29 cellular contexts compared by ENCODE assay signal in genomic region chr6:81328700-81329099, GRCh38.
"Had no signal": no experiment of that assay in that cellular context is flagged by ENCODE, and none has a peak within 500 bp of the region (broad histone marks: within the 10 kb centered on the region; RNA-seq: fewer than 3 reads in every experiment).

No MANE protein-coding gene starts in this region.

- ATAC-seq: stimulated activated effector memory CD8-positive, alpha-beta T cell treated with anti-CD3 and anti-CD28 coated beads, Interleukin-12 subunit alpha, Interleukin-12 subunit beta, amount 100 ng/mL, for 72 hours; stimulated activated memory B cell treated with anti-CD40 and anti-IgM and Interleukin-4, amounts not matched to agents 10 μg/mL and 1 μg/mL and 100 μg/mL, for 72 hours; stimulated activated naive B cell treated with anti-CD40 and anti-IgM and Interleukin-4, amounts not matched to agents 10 μg/mL and 1 μg/mL and 100 μg/mL, for 72 hours; stimulated activated naive CD8-positive, alpha-beta T cell treated with anti-CD3 and anti-CD28 coated beads, Interleukin-15, amount 100 ng/mL, for 72 hours; stimulated activated naive CD8-positive, alpha-beta T cell treated with anti-CD3 and anti-CD28 coated beads, Interleukin-15, Interleukin-2, amounts not matched to agents 100 U/mL and 50 U/mL, for 24 hours; upper lobe of right lung had no signal

- H3K27ac ChIP-seq: stomach, suprapubic skin, testis, thoracic aorta, thyroid gland, tibial artery, tibial nerve, transverse colon, upper lobe of left lung, upper lobe of right lung, uterus, vagina had no signal

- H3K27me3 Mint-ChIP-seq: stimulated activated memory B cell treated with anti-CD40 and anti-IgM and Interleukin-4, amounts not matched to agents 10 μg/mL and 1 μg/mL and 100 μg/mL, for 72 hours; stimulated activated naive B cell treated with anti-CD40 and anti-IgM and Interleukin-4, amounts not matched to agents 10 μg/mL and 1 μg/mL and 100 μg/mL, for 72 hours; stimulated activated naive CD8-positive, alpha-beta T cell treated with anti-CD3 and anti-CD28 coated beads, Interleukin-15, amount 100 ng/mL, for 72 hours; stimulated activated naive CD8-positive, alpha-beta T cell treated with anti-CD3 and anti-CD28 coated beads, Interleukin-15, Interleukin-2, amounts not matched to agents 100 ng/mL and 50 ng/mL, for 24 hours; type B pancreatic cell had no signal

- H3K9me3 ChIP-seq: stomach, suprapubic skin, testis, thoracic aorta, thyroid gland, tibial artery, tibial nerve, transverse colon, upper lobe of left lung, upper lobe of right lung, uterus, vagina had no signal

- H3K4me1 Mint-ChIP-seq: stimulated activated effector memory CD8-positive, alpha-beta T cell treated with anti-CD3 and anti-CD28 coated beads, Interleukin-12 subunit alpha, Interleukin-12 subunit beta, amount 100 ng/mL, for 72 hours; stimulated activated memory B cell treated with anti-CD40 and anti-IgM and Interleukin-4, amounts not matched to agents 10 μg/mL and 1 μg/mL and 100 μg/mL, for 72 hours; stimulated activated naive B cell treated with anti-CD40 and anti-IgM and Interleukin-4, amounts not matched to agents 10 μg/mL and 1 μg/mL and 100 μg/mL, for 72 hours; stimulated activated naive CD8-positive, alpha-beta T cell treated with anti-CD3 and anti-CD28 coated beads, Interleukin-15, amount 100 ng/mL, for 72 hours had no signal

- FAIRE-seq: urothelium cell line had no signal

- H3K9me3 Mint-ChIP-seq: type B pancreatic cell had no signal

- H3K4me3 ChIP-seq: stomach, suprapubic skin, testis, thoracic aorta, thyroid gland, tibial artery, tibial nerve, transverse colon, upper lobe of left lung, upper lobe of right lung, uterus, vagina had no signal

- H3K36me3 ChIP-seq: stomach, suprapubic skin, thoracic aorta, thyroid gland, tibial artery, tibial nerve, transverse colon, upper lobe of left lung, upper lobe of right lung, uterus, vagina had no signal

- H3K36me3 Mint-ChIP-seq: stimulated activated effector memory CD8-positive, alpha-beta T cell treated with anti-CD3 and anti-CD28 coated beads, Interleukin-12 subunit alpha, Interleukin-12 subunit beta, amount 100 ng/mL, for 72 hours; stimulated activated memory B cell treated with anti-CD40 and anti-IgM and Interleukin-4, amounts not matched to agents 10 μg/mL and 1 μg/mL and 100 μg/mL, for 72 hours; stimulated activated naive B cell treated with anti-CD40 and anti-IgM and Interleukin-4, amounts not matched to agents 10 μg/mL and 1 μg/mL and 100 μg/mL, for 72 hours; type B pancreatic cell had no signal

- H3K27ac Mint-ChIP-seq: stimulated activated effector memory CD8-positive, alpha-beta T cell treated with anti-CD3 and anti-CD28 coated beads, Interleukin-12 subunit alpha, Interleukin-12 subunit beta, amount 100 ng/mL, for 72 hours; stimulated activated memory B cell treated with anti-CD40 and anti-IgM and Interleukin-4, amounts not matched to agents 10 μg/mL and 1 μg/mL and 100 μg/mL, for 72 hours; stimulated activated naive B cell treated with anti-CD40 and anti-IgM and Interleukin-4, amounts not matched to agents 10 μg/mL and 1 μg/mL and 100 μg/mL, for 72 hours; stimulated activated naive CD8-positive, alpha-beta T cell treated with anti-CD3 and anti-CD28 coated beads, Interleukin-15, amount 100 ng/mL, for 72 hours; stimulated activated naive CD8-positive, alpha-beta T cell treated with anti-CD3 and anti-CD28 coated beads, Interleukin-15, Interleukin-2, amounts not matched to agents 100 ng/mL and 50 ng/mL, for 24 hours; type B pancreatic cell had no signal

- H3K27me3 ChIP-seq: stomach, suprapubic skin, testis, thyroid gland, tibial artery, tibial nerve, transverse colon, upper lobe of left lung, upper lobe of right lung, uterus, vagina had no signal

- H3K4me1 ChIP-seq: stomach, suprapubic skin, testis, thyroid gland, transverse colon, upper lobe of left lung, upper lobe of right lung, uterus, vagina had no signal

- DNase-seq: stimulated activated CD4-positive, alpha-beta T cell treated with anti-CD3 and anti-CD28 coated beads, Interleukin-2, amount 100 ng/mL, for 48 hours; stimulated activated CD4-positive, alpha-beta T cell treated with anti-CD3 and anti-CD28 coated beads, Interleukin-4, amount 100 ng/mL, for 1 hour; stimulated activated CD4-positive, alpha-beta T cell treated with anti-CD3 and anti-CD28 coated beads, Interleukin-4, amount 100 ng/mL, for 24 hours; stimulated activated CD4-positive, alpha-beta T cell treated with anti-CD3 and anti-CD28 coated beads, Interleukin-4, amount 100 ng/mL, for 4 hours; stimulated activated CD8-positive, alpha-beta memory T cell treated with anti-CD3 and anti-CD28 coated beads, Interleukin-4, amount 100 ng/mL, for 48 hours; stimulated activated naive B cell treated with anti-CD40 and anti-IgM and Interleukin-4, amounts not matched to agents 10 μg/mL and 1 μg/mL and 100 μg/mL, for 72 hours; stimulated activated naive CD4-positive, alpha-beta T cell; stimulated activated naive CD4-positive, alpha-beta T cell treated with Interleukin-2 at 50 U/mL for 16 hours; stimulated activated naive CD8-positive, alpha-beta T cell treated with anti-CD3 and anti-CD28 coated beads, Interleukin-15, amount 100 ng/mL, for 72 hours; stimulated activated naive CD8-positive, alpha-beta T cell treated with anti-CD3 and anti-CD28 coated beads, Interleukin-15, Interleukin-2, amounts not matched to agents 100 U/mL and 50 U/mL, for 24 hours; stomach; substantia nigra; testis; thyroid gland; tibial artery; transverse colon; trophoblast cell; upper lobe of left lung; upper lobe of right lung; uterus had no signal

- H3K4me3 Mint-ChIP-seq: stimulated activated effector memory CD8-positive, alpha-beta T cell treated with anti-CD3 and anti-CD28 coated beads, Interleukin-12 subunit alpha, Interleukin-12 subunit beta, amount 100 ng/mL, for 72 hours; stimulated activated memory B cell treated with anti-CD40 and anti-IgM and Interleukin-4, amounts not matched to agents 10 μg/mL and 1 μg/mL and 100 μg/mL, for 72 hours; stimulated activated naive B cell treated with anti-CD40 and anti-IgM and Interleukin-4, amounts not matched to agents 10 μg/mL and 1 μg/mL and 100 μg/mL, for 72 hours; stimulated activated naive CD8-positive, alpha-beta T cell treated with anti-CD3 and anti-CD28 coated beads, Interleukin-15, amount 100 ng/mL, for 72 hours; stimulated activated naive CD8-positive, alpha-beta T cell treated with anti-CD3 and anti-CD28 coated beads, Interleukin-15, Interleukin-2, amounts not matched to agents 100 ng/mL and 50 ng/mL, for 24 hours; type B pancreatic cell had no signal
